Comparison of ENCODE assay signal across 18 cellular contexts in genomic region chr3:127987309-127987995, GRCh38.
"Had no signal": no experiment of that assay in that cellular context is flagged by ENCODE, and none has a peak within 500 bp of the region (broad histone marks: within the 10 kb centered on the region; RNA-seq: fewer than 3 reads in every experiment).

No MANE protein-coding gene starts in this region.

- H3K27ac Mint-ChIP-seq: activated CD4-positive, alpha-beta memory T cell treated with anti-CD3 and anti-CD28 coated beads for 36 hours; activated naive CD8-positive, alpha-beta T cell; activated T-helper 1 cell treated with anti-CD3 and anti-CD28 coated beads, Interleukin-12 subunit alpha, Interleukin-12 subunit beta, Interleukin-2, Interleukin-4 antibody, amounts not matched to agents 30 ng/mL and 10 ng/mL and 1 ng/mL, durations not matched to agents 14 hours and 24 hours and 36 hours; dendritic cell treated with granulocyte-macrophage colony-stimulating factor and Interleukin-4, amounts not matched to agents 40 ng/mL and 50 ng/mL, for 4 days; naive thymus-derived CD4-positive, alpha-beta T cell; neural progenitor cell; stimulated activated naive B cell treated with anti-CD40 and anti-IgM and Interleukin-4, amounts not matched to agents 10 μg/mL and 1 μg/mL and 100 μg/mL, for 72 hours; T-helper 1 cell treated with Interleukin-12 subunit alpha and Interleukin-12 subunit beta and Interleukin-4 antibody, amounts not matched to agents 30 μg/mL and 1 μg/mL, for 36 hours had no signal

- H3K4me1 Mint-ChIP-seq: activated B cell treated with CpG ODN at 0.5 μM for 24 hours; naive thymus-derived CD4-positive, alpha-beta T cell; stimulated activated naive B cell treated with anti-CD40 and anti-IgM and Interleukin-4, amounts not matched to agents 10 μg/mL and 1 μg/mL and 100 μg/mL, for 72 hours had no signal

- ATAC-seq: esophagus mucosa; naive thymus-derived CD4-positive, alpha-beta T cell; sciatic nerve; stimulated activated naive B cell treated with anti-CD40 and anti-IgM and Interleukin-4, amounts not matched to agents 10 μg/mL and 1 μg/mL and 100 μg/mL, for 72 hours had no signal

- DNase-seq: activated B cell treated with CpG ODN at 0.5 μM for 24 hours; activated CD4-positive, alpha-beta memory T cell treated with anti-CD3 and anti-CD28 coated beads for 36 hours; activated CD4-positive, alpha-beta T cell treated with anti-CD3 and anti-CD28 coated beads for 4 hours; activated T-cell treated with anti-CD3 and anti-CD28 coated beads for 4 hours; cerebellar nuclear complex; effector CD8-positive, alpha-beta T cell; mammary epithelial cell; naive thymus-derived CD4-positive, alpha-beta T cell; ovary; stimulated activated naive B cell treated with anti-CD40 and anti-IgM and Interleukin-4, amounts not matched to agents 10 μg/mL and 1 μg/mL and 100 μg/mL, for 72 hours; upper lobe of left lung had no signal

- H3K9me3 Mint-ChIP-seq: activated B cell treated with CpG ODN at 0.5 μM for 24 hours; activated CD4-positive, alpha-beta memory T cell treated with anti-CD3 and anti-CD28 coated beads for 36 hours; activated T-helper 1 cell treated with anti-CD3 and anti-CD28 coated beads, Interleukin-12 subunit alpha, Interleukin-12 subunit beta, Interleukin-2, Interleukin-4 antibody, amounts not matched to agents 30 ng/mL and 10 ng/mL and 1 ng/mL, durations not matched to agents 14 hours and 24 hours and 36 hours; dendritic cell treated with granulocyte-macrophage colony-stimulating factor and Interleukin-4, amounts not matched to agents 40 ng/mL and 50 ng/mL, for 4 days; stimulated activated naive B cell treated with anti-CD40 and anti-IgM and Interleukin-4, amounts not matched to agents 10 μg/mL and 1 μg/mL and 100 μg/mL, for 72 hours; T-helper 1 cell treated with Interleukin-12 subunit alpha and Interleukin-12 subunit beta and Interleukin-4 antibody, amounts not matched to agents 30 μg/mL and 1 μg/mL, for 36 hours had no signal

- H3K36me3 Mint-ChIP-seq: activated CD4-positive, alpha-beta memory T cell treated with anti-CD3 and anti-CD28 coated beads for 36 hours; activated naive CD8-positive, alpha-beta T cell; neural progenitor cell had no signal

- H3K27me3 Mint-ChIP-seq: activated B cell treated with CpG ODN at 0.5 μM for 24 hours; dendritic cell treated with granulocyte-macrophage colony-stimulating factor and Interleukin-4, amounts not matched to agents 40 ng/mL and 50 ng/mL, for 4 days had no signal

- H3K4me3 Mint-ChIP-seq: activated B cell treated with CpG ODN at 0.5 μM for 24 hours; activated CD4-positive, alpha-beta memory T cell treated with anti-CD3 and anti-CD28 coated beads for 36 hours; activated naive CD8-positive, alpha-beta T cell; activated T-helper 1 cell treated with anti-CD3 and anti-CD28 coated beads, Interleukin-12 subunit alpha, Interleukin-12 subunit beta, Interleukin-2, Interleukin-4 antibody, amounts not matched to agents 30 ng/mL and 10 ng/mL and 1 ng/mL, durations not matched to agents 14 hours and 24 hours and 36 hours; dendritic cell treated with granulocyte-macrophage colony-stimulating factor and Interleukin-4, amounts not matched to agents 40 ng/mL and 50 ng/mL, for 4 days; naive thymus-derived CD4-positive, alpha-beta T cell; neural progenitor cell; stimulated activated naive B cell treated with anti-CD40 and anti-IgM and Interleukin-4, amounts not matched to agents 10 μg/mL and 1 μg/mL and 100 μg/mL, for 72 hours; T-helper 1 cell treated with Interleukin-12 subunit alpha and Interleukin-12 subunit beta and Interleukin-4 antibody, amounts not matched to agents 30 μg/mL and 1 μg/mL, for 36 hours had no signal
